8 cellular contexts compared by ENCODE assay signal in the genomic region with DNA sequence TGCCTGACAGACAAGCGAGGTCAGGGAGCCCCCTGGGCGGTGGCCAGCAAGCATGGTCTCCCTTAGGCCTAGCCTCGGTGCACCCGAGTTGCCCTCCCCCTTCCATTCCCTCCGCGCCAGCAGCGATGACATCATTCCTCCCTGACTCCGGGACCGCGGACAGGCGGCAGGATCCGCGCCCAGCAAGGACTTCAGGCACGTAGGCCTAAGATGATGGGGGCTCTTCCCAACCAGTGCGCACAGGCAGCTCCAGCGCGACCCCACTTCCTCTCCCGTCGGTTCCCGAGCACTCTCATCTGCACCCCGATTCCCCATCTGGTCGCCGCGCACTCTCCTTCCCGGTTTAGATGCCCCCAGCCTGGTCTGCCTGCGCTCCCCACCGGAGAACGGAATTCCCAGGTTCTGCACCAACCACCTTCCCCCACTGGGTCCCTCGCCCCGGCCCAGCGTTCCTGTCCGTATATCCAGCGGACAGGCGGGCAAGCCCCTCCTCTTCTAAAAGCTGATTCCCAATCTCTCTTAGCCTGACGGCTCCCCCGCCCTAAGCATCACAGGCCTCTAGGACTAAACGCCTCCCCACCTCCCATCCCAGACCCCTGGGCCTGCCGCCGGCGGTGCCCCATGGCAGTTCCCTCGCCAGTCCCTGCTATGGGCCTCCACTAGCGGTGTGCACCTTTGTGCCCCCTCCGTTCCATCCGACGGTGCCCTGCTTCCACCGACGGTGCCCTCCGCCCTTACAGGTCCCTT. TPM values are rescaled to one million over a fixed set of nuclear protein-coding genes. Genes with fewer than 3 reads are reported as not detected.
DNase-seq lines count a peak whose midpoint lies in the region; ATAC-seq and TF ChIP-seq lines count a peak whose summit lies in the region.

No MANE protein-coding gene starts in this region.

- no peaks in the 10 kb centered on the region for H3K9me2 ChIP-seq in PC-9 (ENCODE audit: insufficient read depth)

- H3K27ac Mint-ChIP-seq in brain: peak overlapping the region; percentile 95 to 99 (median 98)

- H3K36me3 Mint-ChIP-seq in brain: peaks cover 23% of the 10 kb centered on the region

- BruUV-seq in PC-9 (replicated peaks; lab: Mats Ljungman, UMichigan): no TSS peak

- H3K79me2 ChIP-seq in PC-9 (ENCODE audit: low read depth): peaks cover 44% of the 10 kb centered on the region

- no peaks in the 10 kb centered on the region for H3K27me3 ChIP-seq in PC-9 (ENCODE audit: insufficient read depth, low read depth)

- H3K36me3 ChIP-seq in PC-9 (ENCODE audit: low read depth): no peaks in the 10 kb centered on the region

- intact Hi-C loops in PC-9 (cut with micrococcal nuclease; ENCODE audit: unreplicated experiment): no loop called here
- intact Hi-C loops in posterior vena cava (cut with DNase I): loop anchor here in 1 of 2 donors (5.0 kb wide), 1 partner anchor 595 kb away; no protein-coding TSS in a partner anchor

- peaks cover 0 to 2% (median 0%) of the 10 kb centered on the region in 5 experiments for H3K9me3 Mint-ChIP-seq in brain

- peak; percentile 73 for DNase-seq in 8988T
- DNase-seq in GM12864 (ENCODE audit: low read depth): no peak
- DNase-seq in PC-9: peak; percentile 38 to 52
- peak; percentile 55 to 63 for DNase-seq in hippocampal formation (lab: John Stamatoyannopoulos, UW)
- peak; percentile 93 for DNase-seq in posterior vena cava (ENCODE audit: low spot score)
- no peak for DNase-seq in LoVo (ENCODE audit: low spot score)

- peaks cover 80% of the 10 kb centered on the region for H3K4me1 Mint-ChIP-seq in brain

- peaks cover 11% of the 10 kb centered on the region for H3K27me3 Mint-ChIP-seq in brain

- peaks cover 5% of the 10 kb centered on the region; the same call in 1 of the 2 replicates for H3K4me1 ChIP-seq in PC-9 (replicated peaks; ENCODE audit: insufficient read depth)

- H3K4me3 Mint-ChIP-seq in brain: peak overlapping the region; percentile 94 to 99 (median 98)

- POLR2A ChIA-PET in PC-9 (lab: Charles Lee; ENCODE audit: unreplicated experiment): interaction anchor here (0.5 kb wide), 1 partner anchor 15 kb away, joined by 3 read pairs; no protein-coding TSS in a partner anchor

- peak overlapping the region; percentile 70 for H2AFZ ChIP-seq in PC-9

- ATAC-seq in HG03571 (IDR thresholded peaks at IDR 0.05; ENCODE audit: unreplicated experiment): no peak

- H3K4me2 ChIP-seq in PC-9: peak overlapping the region; percentile 86

- CTCF ChIA-PET in PC-9 (lab: Charles Lee): no interaction called here

- TF ChIP-seq CTCF in GM12864 (IDR thresholded peaks at IDR 0.05; ENCODE audit: low read depth, low read length, missing control alignments) (no peak), PC-9 (conservative IDR thresholded peaks at IDR 0.05) (no peak), brain (conservative IDR thresholded peaks at IDR 0.05) (no peak)

- H3K4me3 ChIP-seq in GM12864 (ENCODE audit: low read depth, low read length): peak overlapping the region; percentile 57
- H3K4me3 ChIP-seq in PC-9: peak overlapping the region; percentile 75

- H3F3A ChIP-seq in PC-9 (ENCODE audit: insufficient read depth, low read depth): peaks cover 1% of the 10 kb centered on the region; the same call in 1 of the 2 replicates

- H4K20me1 ChIP-seq in PC-9 (ENCODE audit: insufficient read depth): no peaks in the 10 kb centered on the region

- H3K27ac ChIP-seq in PC-9: no peak overlapping the region

- H3K9me3 ChIP-seq in PC-9 (ENCODE audit: insufficient read depth, low read depth): no peaks in the 10 kb centered on the region

RNA-seq across cellular contexts. Expression of gene FAM219A, which starts 0.9 kb away (rescaled TPM):
- total RNA-seq in PC-9 (2021): 12.7 and 15.6 TPM in 2 replicates
- 42.7 TPM for polyA plus RNA-seq in brain (ENCODE audit: insufficient read depth, low read depth, low replicate concordance)
- 10 to 100 TPM; 26.3 to 39.3 TPM for total RNA-seq in posterior vena cava

RNA-seq across cellular contexts. Expression of gene DNAI1, which starts 1.2 kb away (rescaled TPM):
- 1.5 and 1.6 TPM in 2 replicates for total RNA-seq in PC-9 (2021)
- 1.7 TPM for polyA plus RNA-seq in brain (ENCODE audit: insufficient read depth, low read depth, low replicate concordance)
- not detected for total RNA-seq in posterior vena cava

Comparison
In these comparisons a context has a peak if more than half of its experiments do, and no peak if none do; other contexts are left out.
1. DNase-seq: peak in 8988T (single experiment), PC-9 (2 of 2), hippocampal formation (2 of 2) and posterior vena cava (single experiment); none in GM12864 (single experiment) and LoVo (single experiment).